In the genomic region with DNA sequence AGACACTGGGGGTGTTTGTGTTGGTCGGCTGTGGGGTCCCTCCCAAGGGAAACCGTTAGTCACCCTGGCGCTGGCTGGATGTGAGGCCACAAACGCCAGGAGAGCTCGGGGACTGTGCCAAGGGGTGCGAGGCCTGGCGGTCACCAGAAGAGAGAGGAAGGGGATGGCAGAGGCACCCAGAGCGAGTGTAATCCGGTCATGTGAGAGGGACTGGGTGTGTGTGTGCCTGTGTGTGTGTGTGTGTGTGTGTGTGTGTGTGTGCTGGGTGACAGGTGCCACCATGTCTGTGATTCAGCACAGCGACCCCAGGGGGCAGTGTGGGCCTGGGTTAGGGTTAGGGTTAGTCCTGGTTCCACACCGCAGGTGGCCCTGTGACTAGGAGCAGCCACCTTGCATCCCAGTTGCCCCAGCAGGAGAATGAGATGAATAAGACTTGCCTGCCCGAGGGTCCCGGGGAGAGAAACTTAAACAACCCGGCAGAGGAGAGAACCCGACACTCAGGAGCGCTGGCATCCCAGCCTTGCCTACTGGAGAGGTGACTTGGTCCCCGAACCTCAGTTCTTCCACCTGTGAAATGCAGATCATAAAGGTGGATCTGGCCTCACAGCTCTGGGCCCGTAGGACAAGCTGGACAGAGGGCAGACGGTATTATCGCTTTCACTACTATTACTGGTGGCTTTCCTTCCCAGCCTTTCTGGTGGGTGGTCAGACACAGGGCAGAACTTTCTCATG, we compare ENCODE assay signal across 8 cellular contexts.
A peak's percentile ranks its signal among the peaks of the same experiment; 100 is the strongest.
DNase-seq lines count a peak whose midpoint lies in the region; ATAC-seq lines count a peak whose summit lies in the region.

No MANE protein-coding gene starts in this region.

- H3K9me3 Mint-ChIP-seq in memory B cell: no peaks in the 10 kb centered on the region

- no peak overlapping the region for H3K4me3 Mint-ChIP-seq in memory B cell

- peaks cover 7% of the 10 kb centered on the region for H3K4me1 Mint-ChIP-seq in memory B cell

- ATAC-seq in memory B cell (ENCODE audit: low read depth) (peak; percentile 75), GM21526 (IDR thresholded peaks at IDR 0.05; ENCODE audit: low FRiP score, unreplicated experiment) (no peak)

- H3K36me3 Mint-ChIP-seq in memory B cell: no peaks in the 10 kb centered on the region

- peak; percentile 27 for DNase-seq in NK-92 treated with Interleukin-12 subunit alpha and Interleukin-12 subunit beta, amount 100 ng/mL, for 24 hours (lab: John Stamatoyannopoulos, UW)
- no peak for DNase-seq in NK-92 (lab: John Stamatoyannopoulos, UW; ENCODE audit: unreplicated experiment)
- DNase-seq in NCI-H2171 (lab: John Stamatoyannopoulos, UW): peak; percentile 62
- DNase-seq in activated CD4-positive, alpha-beta T cell treated with anti-CD3 and anti-CD28 coated beads for 4 hours: peak; percentile 63 to 73
- DNase-seq in cerebellar cortex (ENCODE audit: low spot score): peak; percentile 50
- DNase-seq in memory B cell (ENCODE audit: low spot score in 2 of 2): peak; percentile 44 to 50
- peak; percentile 87 for DNase-seq in stimulated activated CD8-positive, alpha-beta memory T cell treated with anti-CD3 and anti-CD28 coated beads, Interleukin-4, amount 100 ng/mL, for 48 hours

- H3K27ac Mint-ChIP-seq in memory B cell: no peak overlapping the region

- peaks cover 26% of the 10 kb centered on the region for H3K27me3 Mint-ChIP-seq in memory B cell
